Comparison of ENCODE assay signal across 1 cellular context in the genomic region with DNA sequence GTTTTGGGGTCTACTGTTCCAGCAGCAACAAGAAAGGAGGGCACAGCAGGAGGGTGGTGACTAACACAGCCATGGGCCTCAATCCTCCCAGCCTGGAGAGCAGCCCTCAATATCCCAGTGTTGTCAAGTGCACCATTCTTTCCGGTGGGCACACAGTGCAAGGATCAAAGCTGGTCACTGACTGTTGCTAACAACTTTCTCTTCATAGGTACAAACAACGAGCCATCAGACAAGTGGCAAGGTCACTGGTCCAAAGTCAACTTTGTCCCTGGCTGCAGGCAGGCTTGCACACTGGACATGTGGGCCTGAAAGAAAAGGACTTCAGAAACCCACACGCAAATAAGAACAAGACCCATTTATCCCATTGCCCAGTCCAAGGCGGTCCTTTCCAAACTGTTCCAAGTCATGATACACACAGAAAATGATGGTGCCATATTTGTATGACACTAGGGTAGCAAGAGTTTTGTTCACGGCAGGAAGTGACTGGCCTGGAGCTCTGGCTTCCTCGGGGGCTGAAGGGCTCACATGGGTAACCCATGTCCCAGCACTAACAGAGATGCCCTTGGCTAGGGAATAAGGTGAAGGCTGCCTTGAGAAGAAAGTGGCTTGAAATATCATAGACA.
TF ChIP-seq lines count a peak whose summit lies in the region.

No MANE protein-coding gene starts in this region.

TF ChIP-seq in HepG2, 621 proteins besides CTCF, POLR2A, EP300 and RAD21 (continued from another document and continues in another):
- TF ChIP-seq FIP1L1 (IDR thresholded peaks at IDR 0.05; ENCODE audit: borderline replicate concordance, insufficient read depth, low read depth, low read length) (no peak), ZNF552 (CRISPR knock-in tag; IDR thresholded peaks at IDR 0.05; ENCODE audit: borderline replicate concordance) (no peak), ZC3H4 (CRISPR knock-in tag; IDR thresholded peaks at IDR 0.05; ENCODE audit: borderline replicate concordance) (no peak), ZNF891 (CRISPR knock-in tag; IDR thresholded peaks at IDR 0.05) (no peak), GATAD1 (CRISPR knock-in tag; IDR thresholded peaks at IDR 0.05) (peak; percentile 64), SMC3 (IDR thresholded peaks at IDR 0.05; ENCODE audit: low read length) (0 out of 2 replicates have a peak, but pooled peaks have one; percentile 16), HNRNPK (IDR thresholded peaks at IDR 0.05; ENCODE audit: low read depth, low read length, poor library complexity, severe bottlenecking) (no peak), PHF21A (CRISPR knock-in tag; IDR thresholded peaks at IDR 0.05) (peak; percentile 77), ZC3H13 (CRISPR knock-in tag; IDR thresholded peaks at IDR 0.05) (no peak), U2AF1 (optimal IDR thresholded peaks at IDR 0.05; ENCODE audit: low read depth, low read length) (no peak), SP4 (CRISPR knock-in tag; IDR thresholded peaks at IDR 0.05) (no peak), SNAI1 (CRISPR knock-in tag; IDR thresholded peaks at IDR 0.05; ENCODE audit: borderline replicate concordance) (no peak), DBP (CRISPR knock-in tag; IDR thresholded peaks at IDR 0.05; ENCODE audit: not compliant biosample characterization) (no peak), GLI4 (CRISPR knock-in tag; IDR thresholded peaks at IDR 0.05; ENCODE audit: borderline replicate concordance) (no peak), ZNF563 (CRISPR knock-in tag; IDR thresholded peaks at IDR 0.05) (0 out of 2 replicates have a peak, but pooled peaks have one; percentile 52), IKZF4 (CRISPR knock-in tag; IDR thresholded peaks at IDR 0.05; ENCODE audit: borderline replicate concordance, low read depth, not compliant biosample characterization) (no peak), PRDM4 (CRISPR knock-in tag; IDR thresholded peaks at IDR 0.05; ENCODE audit: borderline replicate concordance) (no peak), ZNF792 (CRISPR knock-in tag; IDR thresholded peaks at IDR 0.05) (peak; percentile 93; the same call in 1 of the 2 replicates), AHDC1 (CRISPR knock-in tag; IDR thresholded peaks at IDR 0.05; ENCODE audit: borderline replicate concordance) (peak; percentile 84), SAP130 (CRISPR knock-in tag; IDR thresholded peaks at IDR 0.05; ENCODE audit: low read depth) (peak; percentile 79), KAT2B (IDR thresholded peaks at IDR 0.05; ENCODE audit: borderline replicate concordance, low read depth, low read length) (no peak), ZNF605 (CRISPR knock-in tag; IDR thresholded peaks at IDR 0.05) (no peak), FOXP4 (CRISPR knock-in tag; IDR thresholded peaks at IDR 0.05) (peak; percentile 83), CCAR2 (optimal IDR thresholded peaks at IDR 0.05; ENCODE audit: low read depth, low read length) (no peak), AHR (CRISPR knock-in tag; IDR thresholded peaks at IDR 0.05) (no peak), KMT2A (CRISPR knock-in tag; IDR thresholded peaks at IDR 0.05) (no peak), ZFP37 (CRISPR knock-in tag; IDR thresholded peaks at IDR 0.05; ENCODE audit: borderline replicate concordance) (no peak), SCMH1 (CRISPR knock-in tag; IDR thresholded peaks at IDR 0.05; ENCODE audit: borderline replicate concordance) (no peak)
- TF ChIP-seq, protein P1, sequence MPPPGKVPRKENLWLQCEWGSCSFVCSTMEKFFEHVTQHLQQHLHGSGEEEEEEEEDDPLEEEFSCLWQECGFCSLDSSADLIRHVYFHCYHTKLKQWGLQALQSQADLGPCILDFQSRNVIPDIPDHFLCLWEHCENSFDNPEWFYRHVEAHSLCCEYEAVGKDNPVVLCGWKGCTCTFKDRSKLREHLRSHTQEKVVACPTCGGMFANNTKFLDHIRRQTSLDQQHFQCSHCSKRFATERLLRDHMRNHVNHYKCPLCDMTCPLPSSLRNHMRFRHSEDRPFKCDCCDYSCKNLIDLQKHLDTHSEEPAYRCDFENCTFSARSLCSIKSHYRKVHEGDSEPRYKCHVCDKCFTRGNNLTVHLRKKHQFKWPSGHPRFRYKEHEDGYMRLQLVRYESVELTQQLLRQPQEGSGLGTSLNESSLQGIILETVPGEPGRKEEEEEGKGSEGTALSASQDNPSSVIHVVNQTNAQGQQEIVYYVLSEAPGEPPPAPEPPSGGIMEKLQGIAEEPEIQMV (CRISPR knock-in tag; IDR thresholded peaks at IDR 0.05; ENCODE audit: low read depth): 0 out of 2 replicates have a peak, but pooled peaks have one; percentile 31
- TF ChIP-seq, protein P2, sequence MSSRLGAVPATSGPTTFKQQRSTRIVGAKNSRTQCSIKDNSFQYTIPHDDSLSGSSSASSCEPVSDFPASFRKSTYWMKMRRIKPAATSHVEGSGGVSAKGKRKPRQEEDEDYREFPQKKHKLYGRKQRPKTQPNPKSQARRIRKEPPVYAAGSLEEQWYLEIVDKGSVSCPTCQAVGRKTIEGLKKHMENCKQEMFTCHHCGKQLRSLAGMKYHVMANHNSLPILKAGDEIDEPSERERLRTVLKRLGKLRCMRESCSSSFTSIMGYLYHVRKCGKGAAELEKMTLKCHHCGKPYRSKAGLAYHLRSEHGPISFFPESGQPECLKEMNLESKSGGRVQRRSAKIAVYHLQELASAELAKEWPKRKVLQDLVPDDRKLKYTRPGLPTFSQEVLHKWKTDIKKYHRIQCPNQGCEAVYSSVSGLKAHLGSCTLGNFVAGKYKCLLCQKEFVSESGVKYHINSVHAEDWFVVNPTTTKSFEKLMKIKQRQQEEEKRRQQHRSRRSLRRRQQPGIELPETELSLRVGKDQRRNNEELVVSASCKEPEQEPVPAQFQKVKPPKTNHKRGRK (CRISPR knock-in tag; IDR thresholded peaks at IDR 0.05): no peak
- TF ChIP-seq, protein P3, sequence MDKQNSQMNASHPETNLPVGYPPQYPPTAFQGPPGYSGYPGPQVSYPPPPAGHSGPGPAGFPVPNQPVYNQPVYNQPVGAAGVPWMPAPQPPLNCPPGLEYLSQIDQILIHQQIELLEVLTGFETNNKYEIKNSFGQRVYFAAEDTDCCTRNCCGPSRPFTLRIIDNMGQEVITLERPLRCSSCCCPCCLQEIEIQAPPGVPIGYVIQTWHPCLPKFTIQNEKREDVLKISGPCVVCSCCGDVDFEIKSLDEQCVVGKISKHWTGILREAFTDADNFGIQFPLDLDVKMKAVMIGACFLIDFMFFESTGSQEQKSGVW (CRISPR knock-in tag; IDR thresholded peaks at IDR 0.05; ENCODE audit: borderline replicate concordance): no peak
- TF ChIP-seq, protein P4, sequence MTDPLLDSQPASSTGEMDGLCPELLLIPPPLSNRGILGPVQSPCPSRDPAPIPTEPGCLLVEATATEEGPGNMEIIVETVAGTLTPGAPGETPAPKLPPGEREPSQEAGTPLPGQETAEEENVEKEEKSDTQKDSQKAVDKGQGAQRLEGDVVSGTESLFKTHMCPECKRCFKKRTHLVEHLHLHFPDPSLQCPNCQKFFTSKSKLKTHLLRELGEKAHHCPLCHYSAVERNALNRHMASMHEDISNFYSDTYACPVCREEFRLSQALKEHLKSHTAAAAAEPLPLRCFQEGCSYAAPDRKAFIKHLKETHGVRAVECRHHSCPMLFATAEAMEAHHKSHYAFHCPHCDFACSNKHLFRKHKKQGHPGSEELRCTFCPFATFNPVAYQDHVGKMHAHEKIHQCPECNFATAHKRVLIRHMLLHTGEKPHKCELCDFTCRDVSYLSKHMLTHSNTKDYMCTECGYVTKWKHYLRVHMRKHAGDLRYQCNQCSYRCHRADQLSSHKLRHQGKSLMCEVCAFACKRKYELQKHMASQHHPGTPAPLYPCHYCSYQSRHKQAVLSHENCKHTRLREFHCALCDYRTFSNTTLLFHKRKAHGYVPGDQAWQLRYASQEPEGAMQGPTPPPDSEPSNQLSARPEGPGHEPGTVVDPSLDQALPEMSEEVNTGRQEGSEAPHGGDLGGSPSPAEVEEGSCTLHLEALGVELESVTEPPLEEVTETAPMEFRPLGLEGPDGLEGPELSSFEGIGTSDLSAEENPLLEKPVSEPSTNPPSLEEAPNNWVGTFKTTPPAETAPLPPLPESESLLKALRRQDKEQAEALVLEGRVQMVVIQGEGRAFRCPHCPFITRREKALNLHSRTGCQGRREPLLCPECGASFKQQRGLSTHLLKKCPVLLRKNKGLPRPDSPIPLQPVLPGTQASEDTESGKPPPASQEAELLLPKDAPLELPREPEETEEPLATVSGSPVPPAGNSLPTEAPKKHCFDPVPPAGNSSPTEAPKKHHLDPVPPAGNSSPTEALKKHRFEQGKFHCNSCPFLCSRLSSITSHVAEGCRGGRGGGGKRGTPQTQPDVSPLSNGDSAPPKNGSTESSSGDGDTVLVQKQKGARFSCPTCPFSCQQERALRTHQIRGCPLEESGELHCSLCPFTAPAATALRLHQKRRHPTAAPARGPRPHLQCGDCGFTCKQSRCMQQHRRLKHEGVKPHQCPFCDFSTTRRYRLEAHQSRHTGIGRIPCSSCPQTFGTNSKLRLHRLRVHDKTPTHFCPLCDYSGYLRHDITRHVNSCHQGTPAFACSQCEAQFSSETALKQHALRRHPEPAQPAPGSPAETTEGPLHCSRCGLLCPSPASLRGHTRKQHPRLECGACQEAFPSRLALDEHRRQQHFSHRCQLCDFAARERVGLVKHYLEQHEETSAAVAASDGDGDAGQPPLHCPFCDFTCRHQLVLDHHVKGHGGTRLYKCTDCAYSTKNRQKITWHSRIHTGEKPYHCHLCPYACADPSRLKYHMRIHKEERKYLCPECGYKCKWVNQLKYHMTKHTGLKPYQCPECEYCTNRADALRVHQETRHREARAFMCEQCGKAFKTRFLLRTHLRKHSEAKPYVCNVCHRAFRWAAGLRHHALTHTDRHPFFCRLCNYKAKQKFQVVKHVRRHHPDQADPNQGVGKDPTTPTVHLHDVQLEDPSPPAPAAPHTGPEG (CRISPR knock-in tag; IDR thresholded peaks at IDR 0.05): no peak
